ENCODE assay signal across 1 cellular context in the genomic region with DNA sequence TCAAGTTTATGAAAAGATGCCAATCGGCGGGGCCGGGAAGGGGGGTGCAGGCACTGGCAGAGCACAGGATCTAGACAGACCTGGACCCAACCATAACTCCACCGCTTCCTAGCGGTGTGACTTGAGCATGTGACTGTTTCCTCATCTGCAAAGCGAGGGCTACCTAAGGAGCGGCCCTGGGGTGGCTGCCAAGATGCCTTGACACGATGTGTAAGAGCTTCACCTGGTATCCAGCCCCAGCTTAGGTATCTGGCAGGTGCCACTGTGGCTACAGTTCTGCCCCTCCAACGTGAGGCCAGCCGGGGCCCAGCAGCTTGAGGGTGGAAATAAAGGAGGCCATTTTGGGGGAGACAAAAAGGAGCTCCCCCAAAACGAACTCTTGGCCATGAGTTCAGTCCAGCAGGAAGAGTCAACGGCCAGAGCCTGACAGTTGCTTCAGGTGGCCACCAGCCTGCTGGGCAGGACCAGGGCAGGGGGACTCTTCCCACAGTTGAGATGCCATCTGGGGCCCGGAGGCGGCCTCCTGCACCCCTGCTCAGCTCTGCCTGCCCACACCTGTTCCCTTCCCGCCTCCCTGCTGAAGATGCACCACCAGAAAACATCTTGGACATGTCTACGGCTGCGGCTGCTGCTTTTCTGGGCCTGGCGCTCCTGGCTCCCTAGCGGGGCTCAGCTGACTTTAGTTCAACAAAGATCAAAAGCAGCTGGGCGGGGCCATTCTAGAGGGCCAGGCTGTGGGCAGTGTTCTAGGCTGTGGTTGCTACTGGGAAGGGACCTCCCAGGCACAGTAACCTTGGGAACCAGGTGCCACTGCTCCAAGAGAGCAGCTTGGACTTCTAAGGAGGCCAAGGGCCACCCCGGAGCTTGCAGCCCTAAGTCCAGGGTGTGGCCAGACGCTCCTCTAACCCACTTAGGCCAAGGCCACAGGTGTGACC.
TF ChIP-seq lines count a peak whose summit lies in the region.

No MANE protein-coding gene starts in this region.

TF ChIP-seq in A549, 52 proteins besides CTCF, POLR2A, EP300 and RAD21:
- TF ChIP-seq REST (IDR thresholded peaks at IDR 0.05) (no peak), ZNF302 (CRISPR knock-in tag; IDR thresholded peaks at IDR 0.05) (no peak), NFE2L2 (conservative IDR thresholded peaks at IDR 0.05; ENCODE audit: low read length) (no peak), HOXB13 (CRISPR knock-in tag; IDR thresholded peaks at IDR 0.05; ENCODE audit: low read depth) (no peak), HEYL (CRISPR knock-in tag; IDR thresholded peaks at IDR 0.05) (no peak), KDM1A (IDR thresholded peaks at IDR 0.05; ENCODE audit: low read depth) (no peak), EHF (CRISPR knock-in tag; IDR thresholded peaks at IDR 0.05) (no peak), TP53 (CRISPR knock-in tag; IDR thresholded peaks at IDR 0.05) (no peak), CHD4 (IDR thresholded peaks at IDR 0.05; ENCODE audit: borderline replicate concordance) (no peak), ZC3H11A (IDR thresholded peaks at IDR 0.05) (no peak), E2F6 (IDR thresholded peaks at IDR 0.05; ENCODE audit: borderline replicate concordance, low read depth) (no peak)
- TF ChIP-seq, protein P1, sequence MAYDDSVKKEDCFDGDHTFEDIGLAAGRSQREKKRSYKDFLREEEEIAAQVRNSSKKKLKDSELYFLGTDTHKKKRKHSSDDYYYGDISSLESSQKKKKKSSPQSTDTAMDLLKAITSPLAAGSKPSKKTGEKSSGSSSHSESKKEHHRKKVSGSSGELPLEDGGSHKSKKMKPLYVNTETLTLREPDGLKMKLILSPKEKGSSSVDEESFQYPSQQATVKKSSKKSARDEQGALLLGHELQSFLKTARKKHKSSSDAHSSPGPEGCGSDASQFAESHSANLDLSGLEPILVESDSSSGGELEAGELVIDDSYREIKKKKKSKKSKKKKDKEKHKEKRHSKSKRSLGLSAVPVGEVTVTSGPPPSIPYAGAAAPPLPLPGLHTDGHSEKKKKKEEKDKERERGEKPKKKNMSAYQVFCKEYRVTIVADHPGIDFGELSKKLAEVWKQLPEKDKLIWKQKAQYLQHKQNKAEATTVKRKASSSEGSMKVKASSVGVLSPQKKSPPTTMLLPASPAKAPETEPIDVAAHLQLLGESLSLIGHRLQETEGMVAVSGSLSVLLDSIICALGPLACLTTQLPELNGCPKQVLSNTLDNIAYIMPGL (CRISPR knock-in tag; IDR thresholded peaks at IDR 0.05; ENCODE audit: borderline replicate concordance), result no peak
